23 cellular contexts compared by ENCODE assay signal in the genomic region with DNA sequence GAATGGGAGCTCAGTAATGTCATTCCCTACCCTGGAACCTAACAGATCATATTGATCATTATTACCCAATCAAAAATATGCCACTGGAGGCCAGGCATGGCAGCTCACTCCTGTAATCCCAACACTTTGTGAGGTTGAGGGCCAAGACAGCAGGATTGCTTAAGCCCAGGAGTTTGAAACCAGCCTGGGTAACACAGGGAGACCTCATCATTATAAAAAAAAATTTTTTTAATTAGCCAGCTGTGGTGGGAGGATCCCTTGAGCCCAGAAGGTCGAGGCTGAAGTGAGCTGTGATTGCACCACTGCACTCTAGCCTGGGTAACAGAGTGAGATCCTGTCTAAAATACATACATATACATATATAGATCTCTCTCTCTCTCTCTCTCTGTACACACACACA. TPM values are rescaled to one million over a fixed set of nuclear protein-coding genes. Genes with fewer than 3 reads are reported as not detected.
DNase-seq lines count a peak whose midpoint lies in the region; ATAC-seq, FAIRE-seq and TF ChIP-seq lines count a peak whose summit lies in the region.
"Had no signal": no experiment of that assay in that cellular context is flagged by ENCODE, and none has a peak within 500 bp of the region (broad histone marks: within the 10 kb centered on the region; RNA-seq: fewer than 3 reads in every experiment).

No MANE protein-coding gene starts in this region.

- no peaks in the 10 kb centered on the region for H3K27me3 ChIP-seq in gastrocnemius medialis
- H3K27me3 ChIP-seq: Peyer's patch had no signal

- no peak for DNase-seq in GM19239 (ENCODE audit: insufficient read length, low spot score)
- DNase-seq in NCI-H69 (lab: John Stamatoyannopoulos, UW): peak; percentile 28
- DNase-seq in fibroblast of mammary gland (ENCODE audit: low read depth): peak; percentile 58
- DNase-seq in gastrocnemius medialis: no peak
- no peak for DNase-seq in Ammon's horn (ENCODE audit: low spot score)
- DNase-seq in NCI-H2029 (lab: John Stamatoyannopoulos, UW): no peak
- DNase-seq: Caco-2; CD4-positive, alpha-beta memory T cell; DMS153; NCI-H187; NCI-H2107; NCI-H2227 treated with DMSO at 0.1 percent for 48 hours; NCI-H510A; NCI-H774; Peyer's patch had no signal

- FAIRE-seq in GM19239 (lab: Jason Lieb, UNC): peak; percentile 37
- FAIRE-seq: GM12892, H1 had no signal

- no peak for TF ChIP-seq POLR2A in gastrocnemius medialis (IDR thresholded peaks at IDR 0.05)

- intact Hi-C loops in gastrocnemius medialis (cut with DNase I; ENCODE audit: low total_unique reads): no loop called here

- peak overlapping the region; percentile 50 to 87 (median 86) for H3K27ac ChIP-seq in gastrocnemius medialis
- H3K27ac ChIP-seq: BLaER1 treated with 17β-estradiol and CSF1 and Interleukin-3, amounts not matched to agents 10 nM and 100 nM; Peyer's patch had no signal

- H3K4me3 ChIP-seq in fibroblast of mammary gland (ENCODE audit: control insufficient read depth, low read depth, low read length): no peak overlapping the region
- no peak overlapping the region for H3K4me3 ChIP-seq in gastrocnemius medialis
- H3K4me3 ChIP-seq: BLaER1 treated with 17β-estradiol and CSF1 and Interleukin-3, amounts not matched to agents 10 nM and 100 nM; Peyer's patch had no signal

- in situ Hi-C loops in gastrocnemius medialis (cut with MboI; ENCODE audit: low sequenced_read_pairs in 4 of 4): no loop called here

- no peaks in the 10 kb centered on the region for H3K9me3 ChIP-seq in gastrocnemius medialis
- H3K9me3 ChIP-seq: BLaER1 treated with 17β-estradiol and CSF1 and Interleukin-3, amounts not matched to agents 10 nM and 100 nM; Caco-2; Peyer's patch had no signal

- no peaks in the 10 kb centered on the region for H3K36me3 ChIP-seq in gastrocnemius medialis
- H3K36me3 ChIP-seq: BLaER1 treated with 17β-estradiol and CSF1 and Interleukin-3, amounts not matched to agents 10 nM and 100 nM; Peyer's patch had no signal

- TF ChIP-seq CTCF in fibroblast of mammary gland (conservative IDR thresholded peaks at IDR 0.05; ENCODE audit: control insufficient read depth, insufficient read depth, low read depth, low read length) (no peak), gastrocnemius medialis (IDR thresholded peaks at IDR 0.05 in 4 of 5, conservative IDR thresholded peaks at IDR 0.05 in 1 of 5) (no peak)

- ATAC-seq in gastrocnemius medialis (no peak), HG02623 (IDR thresholded peaks at IDR 0.05; ENCODE audit: unreplicated experiment) (no peak)
- ATAC-seq: HCT116, SK-N-SH treated with all-trans-retinoic acid at 6 μM for 48 hours had no signal

- peaks cover 29 to 43% of the 10 kb centered on the region in 2 donors for H3K4me1 ChIP-seq in gastrocnemius medialis

RNA-seq across cellular contexts. Expression of a gene that starts 10.2 kb away (rescaled TPM):
- 1 to 10 TPM; 2.3 to 7.4 (median 2.8) TPM for total RNA-seq in gastrocnemius medialis

RNA-seq across cellular contexts. Expression of a gene that starts 34.8 kb away (rescaled TPM):
- total RNA-seq in gastrocnemius medialis: not detected
- total RNA-seq: CD4-positive, alpha-beta memory T cell; M059J; OCI-LY7; Peyer's patch had no signal

Comparison
In these comparisons a context has a peak if more than half of its experiments do, and no peak if none do; other contexts are left out.
1. DNase-seq: peak in NCI-H69 (single experiment) and fibroblast of mammary gland (single experiment); none in GM19239 (single experiment), gastrocnemius medialis (0 of 2), Ammon's horn (single experiment) and NCI-H2029 (single experiment).